In genomic region chr2:123514808-123515207, GRCh38 we compare ENCODE assay signal across 1 cellular context.
TF ChIP-seq lines count a peak whose summit lies in the region.

No MANE protein-coding gene starts in this region.

TF ChIP-seq in GM23338, 12 proteins besides CTCF, POLR2A, EP300 and RAD21:
- TF ChIP-seq EZH2phosphoT487 (IDR thresholded peaks at IDR 0.05; ENCODE audit: unreplicated experiment) (no peak), NANOG (IDR thresholded peaks at IDR 0.05; ENCODE audit: borderline replicate concordance) (no peak), ZNF331 (CRISPR knock-in tag; IDR thresholded peaks at IDR 0.05; ENCODE audit: low read depth) (no peak), POLR2AphosphoS5 (IDR thresholded peaks at IDR 0.05; ENCODE audit: low read depth) (no peak), REST (IDR thresholded peaks at IDR 0.05; ENCODE audit: unreplicated experiment) (no peak), JUNB (IDR thresholded peaks at IDR 0.05; ENCODE audit: unreplicated experiment) (no peak), ETS1 (IDR thresholded peaks at IDR 0.05) (no peak), CREB1 (CRISPR knock-in tag; IDR thresholded peaks at IDR 0.05; ENCODE audit: low read depth) (no peak), ZNF462 (CRISPR knock-in tag; IDR thresholded peaks at IDR 0.05) (no peak), EZH2 (IDR thresholded peaks at IDR 0.05; ENCODE audit: low read depth, unreplicated experiment) (no peak), ZNF114 (CRISPR knock-in tag; IDR thresholded peaks at IDR 0.05) (no peak), STAT1 (IDR thresholded peaks at IDR 0.05; ENCODE audit: unreplicated experiment) (no peak)
